ENCODE assay signal across 1 cellular context in the genomic region with DNA sequence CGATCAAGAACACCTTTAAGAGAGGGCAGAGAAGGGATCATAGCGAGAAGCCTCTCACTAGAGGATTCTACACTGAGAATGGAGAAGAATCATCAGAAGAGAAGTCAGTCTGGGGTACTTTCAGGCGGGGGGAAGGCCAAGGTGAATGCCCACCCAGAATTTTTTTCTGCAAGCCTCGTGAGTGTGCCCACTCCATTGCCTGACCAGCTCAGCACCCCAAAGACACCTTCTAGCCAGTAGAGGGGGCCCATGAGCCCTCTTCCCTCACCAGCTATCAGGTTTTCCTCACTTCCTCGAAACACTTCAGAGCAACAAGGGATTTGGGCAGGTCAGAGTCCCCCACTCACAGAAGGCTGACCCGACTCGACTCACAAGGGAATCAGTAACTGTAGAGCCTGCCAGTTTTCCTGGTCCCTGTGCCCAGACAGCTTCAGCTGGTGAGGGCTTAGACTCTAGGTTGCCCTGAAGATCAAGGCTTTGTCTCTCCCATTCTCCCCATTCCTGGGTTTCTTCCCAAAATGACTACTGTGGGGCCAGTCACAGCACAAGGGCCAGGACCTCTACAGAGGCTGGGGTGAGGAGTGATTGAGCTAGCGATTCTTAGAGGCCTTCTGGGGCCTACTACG.
TF ChIP-seq lines count a peak whose summit lies in the region.

No MANE protein-coding gene starts in this region.

TF ChIP-seq in HepG2, 621 proteins besides CTCF, POLR2A, EP300 and RAD21:
- TF ChIP-seq HOXA7 (CRISPR knock-in tag; IDR thresholded peaks at IDR 0.05) (no peak), ZSCAN25 (CRISPR knock-in tag; IDR thresholded peaks at IDR 0.05) (no peak), ZNF773 (CRISPR knock-in tag; IDR thresholded peaks at IDR 0.05; ENCODE audit: borderline replicate concordance) (no peak), ZNF614 (CRISPR knock-in tag; IDR thresholded peaks at IDR 0.05; ENCODE audit: borderline replicate concordance) (no peak), ZEB1 (IDR thresholded peaks at IDR 0.05; ENCODE audit: insufficient replicate concordance, low read depth) (no peak), BORCS8-MEF2B (CRISPR knock-in tag; IDR thresholded peaks at IDR 0.05) (no peak), ZNF652 (CRISPR knock-in tag; IDR thresholded peaks at IDR 0.05; ENCODE audit: borderline replicate concordance, low read depth) (no peak), DNMT1 (CRISPR knock-in tag; IDR thresholded peaks at IDR 0.05) (no peak), RAD51 (IDR thresholded peaks at IDR 0.05; ENCODE audit: borderline replicate concordance) (no peak), ZNF292 (CRISPR knock-in tag; IDR thresholded peaks at IDR 0.05; ENCODE audit: borderline replicate concordance, low read depth) (no peak), ZBTB21 (CRISPR knock-in tag; IDR thresholded peaks at IDR 0.05) (no peak), HMGA1 (CRISPR knock-in tag; conservative IDR thresholded peaks at IDR 0.05) (no peak), CENPX (CRISPR knock-in tag; IDR thresholded peaks at IDR 0.05) (no peak), ZNF263 (CRISPR knock-in tag; IDR thresholded peaks at IDR 0.05) (no peak), KMT2A (CRISPR knock-in tag; IDR thresholded peaks at IDR 0.05) (no peak)
- TF ChIP-seq, protein P1, sequence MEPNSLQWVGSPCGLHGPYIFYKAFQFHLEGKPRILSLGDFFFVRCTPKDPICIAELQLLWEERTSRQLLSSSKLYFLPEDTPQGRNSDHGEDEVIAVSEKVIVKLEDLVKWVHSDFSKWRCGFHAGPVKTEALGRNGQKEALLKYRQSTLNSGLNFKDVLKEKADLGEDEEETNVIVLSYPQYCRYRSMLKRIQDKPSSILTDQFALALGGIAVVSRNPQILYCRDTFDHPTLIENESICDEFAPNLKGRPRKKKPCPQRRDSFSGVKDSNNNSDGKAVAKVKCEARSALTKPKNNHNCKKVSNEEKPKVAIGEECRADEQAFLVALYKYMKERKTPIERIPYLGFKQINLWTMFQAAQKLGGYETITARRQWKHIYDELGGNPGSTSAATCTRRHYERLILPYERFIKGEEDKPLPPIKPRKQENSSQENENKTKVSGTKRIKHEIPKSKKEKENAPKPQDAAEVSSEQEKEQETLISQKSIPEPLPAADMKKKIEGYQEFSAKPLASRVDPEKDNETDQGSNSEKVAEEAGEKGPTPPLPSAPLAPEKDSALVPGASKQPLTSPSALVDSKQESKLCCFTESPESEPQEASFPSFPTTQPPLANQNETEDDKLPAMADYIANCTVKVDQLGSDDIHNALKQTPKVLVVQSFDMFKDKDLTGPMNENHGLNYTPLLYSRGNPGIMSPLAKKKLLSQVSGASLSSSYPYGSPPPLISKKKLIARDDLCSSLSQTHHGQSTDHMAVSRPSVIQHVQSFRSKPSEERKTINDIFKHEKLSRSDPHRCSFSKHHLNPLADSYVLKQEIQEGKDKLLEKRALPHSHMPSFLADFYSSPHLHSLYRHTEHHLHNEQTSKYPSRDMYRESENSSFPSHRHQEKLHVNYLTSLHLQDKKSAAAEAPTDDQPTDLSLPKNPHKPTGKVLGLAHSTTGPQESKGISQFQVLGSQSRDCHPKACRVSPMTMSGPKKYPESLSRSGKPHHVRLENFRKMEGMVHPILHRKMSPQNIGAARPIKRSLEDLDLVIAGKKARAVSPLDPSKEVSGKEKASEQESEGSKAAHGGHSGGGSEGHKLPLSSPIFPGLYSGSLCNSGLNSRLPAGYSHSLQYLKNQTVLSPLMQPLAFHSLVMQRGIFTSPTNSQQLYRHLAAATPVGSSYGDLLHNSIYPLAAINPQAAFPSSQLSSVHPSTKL (CRISPR knock-in tag; IDR thresholded peaks at IDR 0.05): no peak
- TF ChIP-seq, protein P2, sequence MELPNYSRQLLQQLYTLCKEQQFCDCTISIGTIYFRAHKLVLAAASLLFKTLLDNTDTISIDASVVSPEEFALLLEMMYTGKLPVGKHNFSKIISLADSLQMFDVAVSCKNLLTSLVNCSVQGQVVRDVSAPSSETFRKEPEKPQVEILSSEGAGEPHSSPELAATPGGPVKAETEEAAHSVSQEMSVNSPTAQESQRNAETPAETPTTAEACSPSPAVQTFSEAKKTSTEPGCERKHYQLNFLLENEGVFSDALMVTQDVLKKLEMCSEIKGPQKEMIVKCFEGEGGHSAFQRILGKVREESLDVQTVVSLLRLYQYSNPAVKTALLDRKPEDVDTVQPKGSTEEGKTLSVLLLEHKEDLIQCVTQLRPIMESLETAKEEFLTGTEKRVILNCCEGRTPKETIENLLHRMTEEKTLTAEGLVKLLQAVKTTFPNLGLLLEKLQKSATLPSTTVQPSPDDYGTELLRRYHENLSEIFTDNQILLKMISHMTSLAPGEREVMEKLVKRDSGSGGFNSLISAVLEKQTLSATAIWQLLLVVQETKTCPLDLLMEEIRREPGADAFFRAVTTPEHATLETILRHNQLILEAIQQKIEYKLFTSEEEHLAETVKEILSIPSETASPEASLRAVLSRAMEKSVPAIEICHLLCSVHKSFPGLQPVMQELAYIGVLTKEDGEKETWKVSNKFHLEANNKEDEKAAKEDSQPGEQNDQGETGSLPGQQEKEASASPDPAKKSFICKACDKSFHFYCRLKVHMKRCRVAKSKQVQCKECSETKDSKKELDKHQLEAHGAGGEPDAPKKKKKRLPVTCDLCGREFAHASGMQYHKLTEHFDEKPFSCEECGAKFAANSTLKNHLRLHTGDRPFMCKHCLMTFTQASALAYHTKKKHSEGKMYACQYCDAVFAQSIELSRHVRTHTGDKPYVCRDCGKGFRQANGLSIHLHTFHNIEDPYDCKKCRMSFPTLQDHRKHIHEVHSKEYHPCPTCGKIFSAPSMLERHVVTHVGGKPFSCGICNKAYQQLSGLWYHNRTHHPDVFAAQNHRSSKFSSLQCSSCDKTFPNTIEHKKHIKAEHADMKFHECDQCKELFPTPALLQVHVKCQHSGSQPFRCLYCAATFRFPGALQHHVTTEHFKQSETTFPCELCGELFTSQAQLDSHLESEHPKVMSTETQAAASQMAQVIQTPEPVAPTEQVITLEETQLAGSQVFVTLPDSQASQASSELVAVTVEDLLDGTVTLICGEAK (IDR thresholded peaks at IDR 0.05): no peak
- TF ChIP-seq, protein P2 (CRISPR knock-in tag; IDR thresholded peaks at IDR 0.05): no peak
- TF ChIP-seq, protein P3, sequence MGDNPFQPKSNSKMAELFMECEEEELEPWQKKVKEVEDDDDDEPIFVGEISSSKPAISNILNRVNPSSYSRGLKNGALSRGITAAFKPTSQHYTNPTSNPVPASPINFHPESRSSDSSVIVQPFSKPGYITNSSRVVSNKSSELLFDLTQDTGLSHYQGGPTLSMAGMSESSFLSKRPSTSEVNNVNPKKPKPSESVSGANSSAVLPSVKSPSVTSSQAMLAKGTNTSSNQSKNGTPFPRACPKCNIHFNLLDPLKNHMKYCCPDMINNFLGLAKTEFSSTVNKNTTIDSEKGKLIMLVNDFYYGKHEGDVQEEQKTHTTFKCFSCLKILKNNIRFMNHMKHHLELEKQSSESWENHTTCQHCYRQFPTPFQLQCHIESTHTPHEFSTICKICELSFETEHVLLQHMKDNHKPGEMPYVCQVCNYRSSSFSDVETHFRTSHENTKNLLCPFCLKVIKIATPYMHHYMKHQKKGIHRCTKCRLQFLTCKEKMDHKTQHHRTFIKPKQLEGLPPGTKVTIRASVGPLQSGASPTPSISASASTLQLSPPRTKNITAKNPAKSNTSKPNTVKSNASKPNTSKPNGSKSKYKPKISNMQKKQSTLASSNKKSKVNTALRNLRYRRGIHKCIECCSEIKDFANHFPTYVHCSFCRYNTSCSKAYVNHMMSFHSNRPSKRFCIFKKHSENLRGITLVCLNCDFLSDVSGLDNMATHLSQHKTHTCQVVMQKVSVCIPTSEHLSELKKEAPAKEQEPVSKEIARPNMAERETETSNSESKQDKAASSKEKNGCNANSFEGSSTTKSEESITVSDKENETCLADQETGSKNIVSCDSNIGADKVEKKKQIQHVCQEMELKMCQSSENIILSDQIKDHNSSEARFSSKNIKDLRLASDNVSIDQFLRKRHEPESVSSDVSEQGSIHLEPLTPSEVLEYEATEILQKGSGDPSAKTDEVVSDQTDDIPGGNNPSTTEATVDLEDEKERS (CRISPR knock-in tag; IDR thresholded peaks at IDR 0.05): no peak
- TF ChIP-seq, protein P4, sequence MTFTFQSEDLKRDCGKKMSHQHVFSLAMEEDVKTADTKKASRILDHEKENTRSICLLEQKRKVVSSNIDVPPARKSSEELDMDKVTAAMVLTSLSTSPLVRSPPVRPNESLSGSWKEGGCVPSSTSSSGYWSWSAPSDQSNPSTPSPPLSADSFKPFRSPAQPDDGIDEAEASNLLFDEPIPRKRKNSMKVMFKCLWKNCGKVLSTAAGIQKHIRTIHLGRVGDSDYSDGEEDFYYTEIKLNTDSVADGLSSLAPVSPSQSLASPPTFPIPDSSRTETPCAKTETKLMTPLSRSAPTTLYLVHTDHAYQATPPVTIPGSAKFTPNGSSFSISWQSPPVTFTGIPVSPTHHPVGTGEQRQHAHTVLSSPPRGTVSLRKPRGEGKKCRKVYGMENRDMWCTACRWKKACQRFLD (CRISPR knock-in tag; IDR thresholded peaks at IDR 0.05; ENCODE audit: borderline replicate concordance): no peak
TF ChIP-seq in HepG2: peak in this region for 0.
